Comparison of ENCODE assay signal across 36 cellular contexts in the genomic region with DNA sequence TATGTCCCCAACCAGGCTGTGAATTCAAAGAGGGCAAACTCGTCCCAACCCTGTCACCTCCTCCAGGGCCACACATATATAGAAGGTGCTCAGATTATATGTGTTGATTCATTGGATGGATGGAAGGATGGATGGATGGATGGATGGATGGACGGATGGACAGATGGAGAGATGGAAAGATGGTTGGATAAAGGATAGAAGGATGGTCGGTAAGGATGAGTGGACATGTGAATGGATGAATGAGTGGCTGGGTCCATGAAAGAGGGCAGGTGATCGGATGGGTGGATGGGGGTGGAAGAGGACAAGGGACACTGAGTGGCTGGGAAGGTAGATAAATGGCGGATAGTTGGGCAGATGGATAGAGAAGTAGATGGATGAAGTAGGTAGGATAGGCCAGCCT. TPM values are rescaled to one million over a fixed set of nuclear protein-coding genes. Genes with fewer than 3 reads are reported as not detected.
"Had no signal": no experiment of that assay in that cellular context is flagged by ENCODE, and none has a peak within 500 bp of the region (broad histone marks: within the 10 kb centered on the region; RNA-seq: fewer than 3 reads in every experiment).

No MANE protein-coding gene starts in this region.

- DNase-seq: activated CD4-positive, alpha-beta T cell treated with anti-CD3 and anti-CD28 coated beads for 1 hour; activated CD4-positive, alpha-beta T cell treated with anti-CD3 and anti-CD28 coated beads for 48 hours; activated CD4-positive, CD25-positive, alpha-beta regulatory T cell; activated CD8-positive, alpha-beta T cell treated with anti-CD3 and anti-CD28 coated beads for 36 hours; activated effector memory CD4-positive, alpha-beta T cell treated with anti-CD3 and anti-CD28 coated beads, Interleukin-2, amount 50 U/mL, for 16 hours; activated naive CD4-positive, alpha-beta T cell; activated T-cell treated with anti-CD3 and anti-CD28 coated beads, Interleukin-2, amount 50 U/mL, for 1 hour; activated T-cell treated with anti-CD3 and anti-CD28 coated beads, Interleukin-2, amount 50 U/mL, for 72 hours; adrenal gland; body of pancreas; caudate nucleus; MM.1S; MV-4-11; NCI-H1092; NCI-H1436 treated with DMSO at 0.1 percent for 48 hours; NCI-H1694 treated with DMSO at 0.1 percent for 48 hours; NCI-H2029; NCI-H345; NCI-H524 treated with DMSO at 0.1 percent for 48 hours; SHP77; SJCRH30; T-cell; T-helper 2 cell; T-helper 9 cell; WERI-Rb-1 had no signal

- FAIRE-seq: astrocyte had no signal

- H3K4me1 ChIP-seq: adrenal gland, body of pancreas, breast epithelium, SJCRH30 had no signal

- ATAC-seq: activated CD8-positive, alpha-beta T cell treated with anti-CD3 and anti-CD28 coated beads for 36 hours; activated naive CD4-positive, alpha-beta T cell treated with anti-CD3 and anti-CD28 coated beads, Interleukin-2, amount 50 U/mL, for 72 hours; activated T-cell treated with anti-CD3 and anti-CD28 coated beads, Interleukin-2, amount 50 U/mL, for 72 hours; activated T-helper 17 cell treated with anti-CD3 and anti-CD28 coated beads, Interleukin-2, amount 50 U/mL, for 72 hours; body of pancreas; Panc1; T-cell had no signal

- H3K27ac ChIP-seq: adrenal gland, body of pancreas, breast epithelium, KMS-11, SJCRH30, SK-N-MC, WERI-Rb-1 had no signal

- H3K9me3 ChIP-seq: adrenal gland, body of pancreas, breast epithelium, SJCRH30 had no signal

- H3K4me3 ChIP-seq: adrenal gland, body of pancreas, breast epithelium, SJCRH30, SK-N-MC had no signal

- H3K36me3 ChIP-seq: adrenal gland, breast epithelium, SJCRH30, WERI-Rb-1 had no signal

- H3K27me3 ChIP-seq: adrenal gland, body of pancreas, SJCRH30 had no signal

RNA-seq across cellular contexts. Expression of a gene that starts 51.7 kb away (rescaled TPM):
- total RNA-seq: activated CD8-positive, alpha-beta memory T cell treated with anti-CD3 and anti-CD28 coated beads for 36 hours; activated CD8-positive, alpha-beta T cell treated with anti-CD3 and anti-CD28 coated beads for 36 hours; astrocyte; NCI-H460; T-cell had no signal

RNA-seq across cellular contexts. Expression of a gene that starts 55.8 kb away (rescaled TPM):
- total RNA-seq: activated CD8-positive, alpha-beta T cell treated with anti-CD3 and anti-CD28 coated beads for 36 hours; activated naive CD4-positive, alpha-beta T cell treated with anti-CD3 and anti-CD28 coated beads, Interleukin-2, amount 50 U/mL, for 72 hours; activated T-helper 17 cell treated with anti-CD3 and anti-CD28 coated beads, Interleukin-2, amount 50 U/mL, for 72 hours; astrocyte; body of pancreas; LHCN-M2; NCI-H460; RPMI7951 had no signal
